Comparison of ENCODE assay signal across 7 cellular contexts in the genomic region with DNA sequence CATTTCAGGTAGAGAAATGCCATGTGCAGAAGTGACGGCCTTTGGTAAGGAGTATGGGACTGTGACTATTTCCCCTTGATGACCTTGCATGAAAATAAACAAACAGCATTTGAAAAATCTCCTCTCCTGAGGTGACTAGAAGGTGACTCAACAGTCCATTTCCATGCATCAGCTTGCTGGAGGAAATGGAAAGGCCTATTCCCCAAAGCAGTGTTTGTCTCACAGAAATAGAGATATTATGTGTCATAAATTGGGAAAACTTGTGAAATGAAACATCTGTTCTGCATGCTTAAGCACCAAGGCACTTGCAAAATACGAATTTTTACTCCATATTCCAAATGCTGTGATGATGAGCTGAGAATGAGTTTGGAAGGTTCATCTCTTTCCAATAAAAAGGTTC.
DNase-seq lines count a peak whose midpoint lies in the region; FAIRE-seq and TF ChIP-seq lines count a peak whose summit lies in the region.
"Not testable (repeated sequence)": the region's sequence is repeated elsewhere in the genome, so short reads cannot be mapped to it uniquely, and the experiment has no call there.

No MANE protein-coding gene starts in this region.

- not testable (repeated sequence) for H3K9me3 Mint-ChIP-seq in HFFc6; astrocyte (ENCODE audit: unreplicated experiment)

- H3K79me2 ChIP-seq in astrocyte (ENCODE audit: insufficient read depth, low read length); keratinocyte (ENCODE audit: control insufficient read depth, insufficient read depth, low read length): not testable (repeated sequence)

- H3K9ac ChIP-seq in astrocyte (ENCODE audit: low read length); keratinocyte (ENCODE audit: control insufficient read depth, extremely low read depth, insufficient read depth, low read length): not testable (repeated sequence)

- not testable (repeated sequence) for H3K4me1 Mint-ChIP-seq in HFFc6 (ENCODE audit: low read depth); astrocyte (ENCODE audit: low read depth, unreplicated experiment)

- H3K27ac Mint-ChIP-seq in HFFc6; astrocyte (ENCODE audit: unreplicated experiment): not testable (repeated sequence)

- H2AFZ ChIP-seq in astrocyte (ENCODE audit: low read depth, low read length); keratinocyte (ENCODE audit: control insufficient read depth, low read length): not testable (repeated sequence)

- H3K36me3 Mint-ChIP-seq in HFFc6 (ENCODE audit: low read depth); astrocyte (ENCODE audit: low read depth, unreplicated experiment): not testable (repeated sequence)

- in situ Hi-C loops in Caki2 (cut with HindIII; ENCODE audit: low pct_unique_long_range_greater_than_20kb, low sequenced_read_pairs), result not testable (repeated sequence)

- H3K4me1 ChIP-seq in astrocyte (ENCODE audit: insufficient read depth, low read length); keratinocyte (ENCODE audit: control insufficient read depth, extremely low read depth, insufficient read depth, low read length): not testable (repeated sequence)

- dilution Hi-C loops in keratinocyte (cut with MboI; ENCODE audit: extremely low pct_ligation_motif_present, low sequenced_read_pairs), result not testable (repeated sequence)

- H3K9me1 ChIP-seq in keratinocyte (ENCODE audit: control insufficient read depth, extremely low read depth, insufficient read depth, low read length), result not testable (repeated sequence)

- not testable (repeated sequence) for H3K4me3 ChIP-seq in astrocyte (ENCODE audit: insufficient read depth, low read depth, low read length); fibroblast of the aortic adventitia (ENCODE audit: low read depth, low read length); keratinocyte (ENCODE audit: control insufficient read depth in 2 of 3, extremely low read depth in 1 of 3, insufficient read depth in 2 of 3, low read depth in 1 of 3, low read length in 3 of 3)

- not testable (repeated sequence) for H4K20me1 ChIP-seq in astrocyte (ENCODE audit: insufficient read depth, low read length); keratinocyte (ENCODE audit: control insufficient read depth, extremely low read depth, insufficient read depth, low read length)

- not testable (repeated sequence) for H3K36me3 ChIP-seq in astrocyte (ENCODE audit: insufficient read depth, low read length); keratinocyte (ENCODE audit: control insufficient read depth in 2 of 2, extremely low read depth in 1 of 2, insufficient read depth in 2 of 2, low read length in 2 of 2)

- not testable (repeated sequence) for H3K4me2 ChIP-seq in astrocyte (ENCODE audit: low read length); keratinocyte (ENCODE audit: control insufficient read depth, extremely low read depth, insufficient read depth, low read depth, low read length)

- H3K4me3 Mint-ChIP-seq in HFFc6; astrocyte (ENCODE audit: unreplicated experiment): not testable (repeated sequence)

- not testable (repeated sequence) for TF ChIP-seq CTCF in HFFc6 (IDR thresholded peaks at IDR 0.05); astrocyte (IDR thresholded peaks at IDR 0.05; ENCODE audit: insufficient read depth, low read depth, low read length); fibroblast of the aortic adventitia (IDR thresholded peaks at IDR 0.05; ENCODE audit: insufficient read depth, low read length); keratinocyte (optimal IDR thresholded peaks at IDR 0.05 in 1 of 3, IDR thresholded peaks at IDR 0.05 in 1 of 3, conservative IDR thresholded peaks at IDR 0.05 in 1 of 3; ENCODE audit: extremely low read depth in 1 of 3, insufficient read depth in 2 of 3, low read length in 3 of 3)

- H3K27me3 Mint-ChIP-seq in HFFc6 (ENCODE audit: insufficient read depth); astrocyte (ENCODE audit: low read depth, unreplicated experiment): not testable (repeated sequence)

- not testable (repeated sequence) for H3K27ac ChIP-seq in astrocyte (ENCODE audit: low read depth, low read length); keratinocyte (ENCODE audit: control insufficient read depth, insufficient read depth, low read length)

- peak; percentile 4 for DNase-seq in Caki2 (ENCODE audit: low read depth)
- DNase-seq in HFFc6, result peak; percentile 43
- peak; percentile 64 for DNase-seq in RKO (ENCODE audit: low spot score)
- peak; percentile 26 for DNase-seq in astrocyte (ENCODE audit: low read depth)
- DNase-seq in dermis blood vessel endothelial cell, result peak; percentile 1
- peak; percentile 63 for DNase-seq in fibroblast of the aortic adventitia (ENCODE audit: low read depth)
- DNase-seq in keratinocyte (ENCODE audit: low read depth, low spot score), result peak; percentile 15

- not testable (repeated sequence) for FAIRE-seq in astrocyte (lab: Jason Lieb, UNC); keratinocyte (lab: Jason Lieb, UNC)

- H3K9me3 ChIP-seq in astrocyte (ENCODE audit: insufficient read depth, low read depth, low read length); keratinocyte (ENCODE audit: control insufficient read depth, low read depth, low read length): not testable (repeated sequence)

- H3K27me3 ChIP-seq in astrocyte (ENCODE audit: insufficient read depth, low read length); keratinocyte (ENCODE audit: control insufficient read depth, extremely low read depth, insufficient read depth, low read length): not testable (repeated sequence)

Comparison
In these comparisons a context has a peak if more than half of its experiments do, and no peak if none do; other contexts are left out.
1. DNase-seq: peak in every context shown above with its lines; median percentile 64 in RKO; 63 in fibroblast of the aortic adventitia; 43 in HFFc6; 26 in astrocyte; 15 in keratinocyte; 4 in Caki2; 1 in dermis blood vessel endothelial cell.